22 cellular contexts compared by ENCODE assay signal in the genomic region with DNA sequence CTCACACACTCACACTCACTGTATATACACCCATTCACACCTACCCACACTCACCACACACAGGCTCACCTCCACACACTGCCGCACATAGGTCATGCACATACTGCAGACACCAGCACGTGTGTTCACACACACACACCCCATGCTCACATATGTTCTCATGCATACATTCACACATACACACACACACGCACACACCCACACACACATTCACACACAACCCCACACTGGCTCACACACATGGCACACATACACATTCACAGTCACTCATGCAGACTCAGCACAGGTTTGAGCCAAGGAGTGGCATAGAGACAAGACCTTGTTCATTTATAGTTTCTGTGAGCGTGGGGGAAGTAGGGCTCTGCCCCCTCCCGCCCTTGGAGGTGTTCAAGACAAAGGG. TPM values are rescaled to one million over a fixed set of nuclear protein-coding genes. Genes with fewer than 3 reads are reported as not detected.
A peak's percentile ranks its signal among the peaks of the same experiment; 100 is the strongest.
DNase-seq lines count a peak whose midpoint lies in the region; ATAC-seq, FAIRE-seq and TF ChIP-seq lines count a peak whose summit lies in the region.
"Had no signal": no experiment of that assay in that cellular context is flagged by ENCODE, and none has a peak within 500 bp of the region (broad histone marks: within the 10 kb centered on the region; RNA-seq: fewer than 3 reads in every experiment).

No MANE protein-coding gene starts in this region.

- H3K27me3 Mint-ChIP-seq in naive thymus-derived CD4-positive, alpha-beta T cell: no peaks in the 10 kb centered on the region
- H3K27me3 Mint-ChIP-seq: CD4-positive, alpha-beta T cell had no signal

- H3K27me3 ChIP-seq in Panc1 (ENCODE audit: control insufficient read depth, insufficient read depth, low read length) (no peaks in the 10 kb centered on the region), upper lobe of right lung (no peaks in the 10 kb centered on the region), osteoblast (ENCODE audit: insufficient read depth, low read length) (peaks cover 5% of the 10 kb centered on the region)
- H3K27me3 ChIP-seq in naive thymus-derived CD4-positive, alpha-beta T cell (ENCODE audit: control insufficient read depth in 2 of 2, insufficient read depth in 2 of 2, low read length in 2 of 2): no peaks in the 10 kb centered on the region
- H3K27me3 ChIP-seq: SJSA1 had no signal

- ATAC-seq in Panc1 (0 out of 2 replicates have a peak, but pooled peaks have one; percentile 27), upper lobe of right lung (peak; percentile 12), GM21786 (IDR thresholded peaks at IDR 0.05; ENCODE audit: unreplicated experiment) (no peak)
- ATAC-seq in naive thymus-derived CD4-positive, alpha-beta T cell: peak; percentile 27
- ATAC-seq: GM23338, HCT116, Right ventricle myocardium inferior had no signal

- in situ Hi-C loops in Panc1 (cut with HindIII; ENCODE audit: low pct_unique_long_range_greater_than_20kb, low sequenced_read_pairs): no loop called here

- FAIRE-seq in GM12891 (lab: Jason Lieb, UNC): peak; percentile 72

- no peaks in the 10 kb centered on the region for H4K20me1 ChIP-seq in osteoblast (ENCODE audit: insufficient read depth, low read length)

- no peak overlapping the region for H3K4me3 ChIP-seq in Panc1 (ENCODE audit: low read depth in 2 of 2, low read length in 2 of 2)
- no peak overlapping the region for H3K4me3 ChIP-seq in naive thymus-derived CD4-positive, alpha-beta T cell (ENCODE audit: low read length)
- no peak overlapping the region for H3K4me3 ChIP-seq in upper lobe of right lung
- no peak overlapping the region for H3K4me3 ChIP-seq in osteoblast (ENCODE audit: insufficient read depth, low read length)
- H3K4me3 ChIP-seq: GM23338, SJSA1 had no signal

- peaks cover 0 to 2% (median 0%) of the 10 kb centered on the region in 11 donors for H3K9me3 Mint-ChIP-seq in naive thymus-derived CD4-positive, alpha-beta T cell
- H3K9me3 Mint-ChIP-seq: CD4-positive, alpha-beta T cell; GM23338; IgD-negative memory B cell had no signal

- no TSS peak for BruUV-seq in Panc1 (replicated peaks; lab: Mats Ljungman, UMichigan)

- no peaks in the 10 kb centered on the region for H3K36me3 Mint-ChIP-seq in naive thymus-derived CD4-positive, alpha-beta T cell

- no peak overlapping the region for H3K4me2 ChIP-seq in osteoblast (ENCODE audit: insufficient read depth, low read length)
- H3K4me2 ChIP-seq: GM23338 had no signal

- H3K27ac Mint-ChIP-seq in naive thymus-derived CD4-positive, alpha-beta T cell: peak overlapping the region in 1 of 9 donors; percentile 1
- H3K27ac Mint-ChIP-seq: CD4-positive, alpha-beta T cell; GM23338; IgD-negative memory B cell had no signal

- H2AFZ ChIP-seq in osteoblast (ENCODE audit: low read length): no peak overlapping the region
- H2AFZ ChIP-seq: GM23338 had no signal

- no peaks in the 10 kb centered on the region for H3K36me3 ChIP-seq in Panc1 (ENCODE audit: control insufficient read depth, insufficient read depth, low read length)
- no peaks in the 10 kb centered on the region for H3K36me3 ChIP-seq in naive thymus-derived CD4-positive, alpha-beta T cell (ENCODE audit: control insufficient read depth in 2 of 3, insufficient read depth in 3 of 3, low read length in 3 of 3)
- H3K36me3 ChIP-seq in upper lobe of right lung: no peaks in the 10 kb centered on the region
- H3K36me3 ChIP-seq in osteoblast (ENCODE audit: insufficient read depth, low read length): no peaks in the 10 kb centered on the region
- H3K36me3 ChIP-seq: SJSA1 had no signal

- intact Hi-C loops in Panc1 (cut with micrococcal nuclease; ENCODE audit: unreplicated experiment): no loop called here
- intact Hi-C loops in naive thymus-derived CD4-positive, alpha-beta T cell (cut with micrococcal nuclease): no loop called here
- intact Hi-C loops in upper lobe of right lung (cut with DNase I): no loop called here

- no peak for TF ChIP-seq CTCF in Panc1 (IDR thresholded peaks at IDR 0.05)
- no peak for TF ChIP-seq CTCF in upper lobe of right lung (IDR thresholded peaks at IDR 0.05)
- no peak for TF ChIP-seq CTCF in osteoblast (IDR thresholded peaks at IDR 0.05; ENCODE audit: extremely low read depth, low read depth, low read length)

- no peak for DNase-seq in GM12891 (ENCODE audit: insufficient read length, low spot score)
- DNase-seq in Panc1 (ENCODE audit: low read depth, low spot score): no peak
- no peak for DNase-seq in naive thymus-derived CD4-positive, alpha-beta T cell
- DNase-seq in upper lobe of right lung: peak; percentile 27
- DNase-seq in NOMO-1 treated with dmso at 0.1 percent for 144 hours (lab: John Stamatoyannopoulos, UW; ENCODE audit: unreplicated experiment): no peak
- DNase-seq in osteoblast (ENCODE audit: insufficient read length, low spot score, missing footprints): no peak
- DNase-seq: CD4-positive, alpha-beta T cell; COR-L47; DMS79; Karpas-422; MV-4-11; NCI-H1105 treated with DMSO at 0.1 percent for 48 hours; NCI-H2029 treated with DMSO at 0.1 percent for 48 hours; NCI-H524 treated with DMSO at 0.1 percent for 48 hours; NCI-H82; OCI-M1 had no signal

- no peak for TF ChIP-seq POLR2A in GM12891 (IDR thresholded peaks at IDR 0.05; ENCODE audit: low read depth, low read length)

- H3K4me3 Mint-ChIP-seq in naive thymus-derived CD4-positive, alpha-beta T cell: no peak overlapping the region
- H3K4me3 Mint-ChIP-seq: CD4-positive, alpha-beta T cell; GM23338; IgD-negative memory B cell had no signal

- H3K4me1 Mint-ChIP-seq in naive thymus-derived CD4-positive, alpha-beta T cell: peaks cover 3 to 23% (median 9%) of the 10 kb centered on the region in 7 donors
- H3K4me1 Mint-ChIP-seq: GM23338, IgD-negative memory B cell had no signal

- no peaks in the 10 kb centered on the region for H3K9me3 ChIP-seq in Panc1 (ENCODE audit: control insufficient read depth, insufficient read depth, low read depth, low read length)
- no peaks in the 10 kb centered on the region for H3K9me3 ChIP-seq in naive thymus-derived CD4-positive, alpha-beta T cell (ENCODE audit: control insufficient read depth in 2 of 3, low read length in 3 of 3)
- no peaks in the 10 kb centered on the region for H3K9me3 ChIP-seq in upper lobe of right lung
- H3K9me3 ChIP-seq in osteoblast (ENCODE audit: low read depth, low read length): no peaks in the 10 kb centered on the region
- H3K9me3 ChIP-seq: SJSA1 had no signal

- no peak overlapping the region for H3K27ac ChIP-seq in Panc1 (ENCODE audit: low read length)
- H3K27ac ChIP-seq in naive thymus-derived CD4-positive, alpha-beta T cell (ENCODE audit: low read depth, low read length): no peak overlapping the region
- no peak overlapping the region for H3K27ac ChIP-seq in upper lobe of right lung
- H3K27ac ChIP-seq in osteoblast (ENCODE audit: low read depth, low read length): no peak overlapping the region
- H3K27ac ChIP-seq: SJSA1 had no signal

- POLR2A ChIA-PET in Panc1 (lab: Charles Lee): no interaction called here
- POLR2A ChIA-PET in naive thymus-derived CD4-positive, alpha-beta T cell (lab: Charles Lee): no interaction called here

- CTCF ChIA-PET in Panc1 (lab: Charles Lee): no interaction called here
- CTCF ChIA-PET in naive thymus-derived CD4-positive, alpha-beta T cell (lab: Charles Lee): no interaction called here

- no peaks in the 10 kb centered on the region for H3K4me1 ChIP-seq in Panc1 (ENCODE audit: control insufficient read depth, insufficient read depth, low read length)
- H3K4me1 ChIP-seq in naive thymus-derived CD4-positive, alpha-beta T cell (ENCODE audit: control insufficient read depth in 2 of 2, insufficient read depth in 2 of 2, low read length in 2 of 2): no peaks in the 10 kb centered on the region
- H3K4me1 ChIP-seq in upper lobe of right lung: no peaks in the 10 kb centered on the region
- H3K4me1 ChIP-seq in osteoblast (ENCODE audit: insufficient read depth, low read length): no peaks in the 10 kb centered on the region
- H3K4me1 ChIP-seq: SJSA1 had no signal

- H3K79me2 ChIP-seq in osteoblast (ENCODE audit: insufficient read depth, low read length): no peaks in the 10 kb centered on the region

TF ChIP-seq in GM12891, 5 proteins besides CTCF, POLR2A, EP300 and RAD21:
- TF ChIP-seq TAF1 (IDR thresholded peaks at IDR 0.05; ENCODE audit: low read depth, low read length): no peak
- no peak for TF ChIP-seq POLR2AphosphoS5 (IDR thresholded peaks at IDR 0.05; ENCODE audit: low read depth, low read length)
- TF ChIP-seq POU2F2 (IDR thresholded peaks at IDR 0.05; ENCODE audit: low read depth, low read length): no peak
- TF ChIP-seq PAX5 (IDR thresholded peaks at IDR 0.05; ENCODE audit: insufficient read depth, low read length, severe bottlenecking): no peak
- no peak for TF ChIP-seq SPI1 (IDR thresholded peaks at IDR 0.05; ENCODE audit: low read depth, low read length)
TF ChIP-seq in GM12891: peak in this region for 0.

RNA-seq across cellular contexts. Expression of gene SLC30A1, which starts 41.1 kb away (rescaled TPM):
- 6.1 TPM for polyA plus RNA-seq in GM12891 (2012; ENCODE audit: low read depth, missing spikeins)
- total RNA-seq in Panc1 (2021; ENCODE audit: unreplicated experiment) (34.5 TPM), upper lobe of right lung (15.6 TPM), osteoblast (39.5 and 49.9 TPM in 2 replicates)
- polyA plus RNA-seq in Panc1 (2012; ENCODE audit: insufficient read length): 18.6 TPM
- total RNA-seq in naive thymus-derived CD4-positive, alpha-beta T cell: 10 to 100 TPM in 1 of 5 experiments, 1 to 10 TPM in 4; 5.8 to 12.1 (median 8.8) TPM
- 1 to 10 TPM; 1.1 to 2.0 TPM for polyA plus RNA-seq in naive thymus-derived CD4-positive, alpha-beta T cell

RNA-seq across cellular contexts. Expression of gene NEK2, which starts 55.3 kb away (rescaled TPM):
- 16.6 TPM for polyA plus RNA-seq in GM12891 (2012; ENCODE audit: low read depth, missing spikeins)
- total RNA-seq in Panc1 (2021; ENCODE audit: unreplicated experiment) (34.4 TPM), upper lobe of right lung (0.35 TPM), osteoblast (1.4 and 2.4 TPM in 2 replicates)
- polyA plus RNA-seq in Panc1 (2012; ENCODE audit: insufficient read length): 11.0 TPM
- total RNA-seq in naive thymus-derived CD4-positive, alpha-beta T cell: 10 to 100 TPM in 1 of 5 experiments, under 1 TPM in 3, not detected in 1; 0.16 to 26.5 (median 0.25) TPM
- polyA plus RNA-seq in naive thymus-derived CD4-positive, alpha-beta T cell: under 1 TPM in 1 of 2 donors, not detected in 1; 0.11 TPM
- total RNA-seq: CD4-positive, alpha-beta T cell had no signal
- polyA plus RNA-seq: IgD-negative memory B cell had no signal
